8 cellular contexts compared by ENCODE assay signal in genomic region chr12:68332726-68333630, GRCh38. TPM values are rescaled to one million over a fixed set of nuclear protein-coding genes. Genes with fewer than 3 reads are reported as not detected.
DNase-seq lines count a peak whose midpoint lies in the region; ATAC-seq and TF ChIP-seq lines count a peak whose summit lies in the region.

No MANE protein-coding gene starts in this region.

- H3K4me3 ChIP-seq in GM08714 (ENCODE audit: low read length): peak overlapping the region; percentile 81
- peak overlapping the region; percentile 81 for H3K4me3 ChIP-seq in SJCRH30
- H3K4me3 ChIP-seq in esophagus squamous epithelium: peak overlapping the region; percentile 77 to 85 (median 80)
- peak overlapping the region; percentile 83 for H3K4me3 ChIP-seq in psoas muscle

- no peak for TF ChIP-seq POLR2A in esophagus squamous epithelium (IDR thresholded peaks at IDR 0.05)

- TF ChIP-seq CTCF in esophagus squamous epithelium (IDR thresholded peaks at IDR 0.05) (no peak), psoas muscle (IDR thresholded peaks at IDR 0.05) (no peak)

- H3K4me1 ChIP-seq in SJCRH30 (no peaks in the 10 kb centered on the region), esophagus squamous epithelium (peaks cover 4 to 59% (median 12%) of the 10 kb centered on the region in 3 donors), psoas muscle (peaks cover 5% of the 10 kb centered on the region)

- intact Hi-C loops in esophagus squamous epithelium (cut with DNase I): no loop called here
- intact Hi-C loops in psoas muscle (cut with DNase I): no loop called here

- H3K27me3 ChIP-seq in SJCRH30 (no peaks in the 10 kb centered on the region), esophagus squamous epithelium (no peaks in the 10 kb centered on the region), psoas muscle (ENCODE audit: insufficient read depth in 3 of 3, low read length in 2 of 3) (no peaks in the 10 kb centered on the region)

- DNase-seq in SJCRH30 (no peak), esophagus squamous epithelium (lab: John Stamatoyannopoulos, UW) (no peak), psoas muscle (no peak), dermis blood vessel endothelial cell (no peak), HuH-7 (ENCODE audit: low spot score) (no peak), dedifferentiated amniotic fluid mesenchymal stem cell (ENCODE audit: extremely low spot score) (no peak)

- H3K27ac ChIP-seq in SJCRH30: peak overlapping the region; percentile 51
- H3K27ac ChIP-seq in esophagus squamous epithelium: peak overlapping the region; percentile 55 to 87 (median 70)
- peak overlapping the region; percentile 44 for H3K27ac ChIP-seq in psoas muscle

- WGBS in esophagus squamous epithelium, 2 donors: 53 to 54% methylated on average over 18 of the region's 18 CpGs
- 46 to 53% (median 49%) methylated on average over 18 of the region's 18 CpGs for WGBS in psoas muscle, 3 donors

- H3K36me3 ChIP-seq in SJCRH30: no peaks in the 10 kb centered on the region
- peaks cover 0 to 5% (median 0%) of the 10 kb centered on the region in 3 donors for H3K36me3 ChIP-seq in esophagus squamous epithelium
- no peaks in the 10 kb centered on the region for H3K36me3 ChIP-seq in psoas muscle (ENCODE audit: insufficient read depth in 1 of 2, low read depth in 1 of 2)

- no peak for ATAC-seq in psoas muscle
- ATAC-seq in HG02973 (IDR thresholded peaks at IDR 0.05; ENCODE audit: unreplicated experiment): no peak

- H3K9me3 ChIP-seq in SJCRH30 (replicated peaks) (no peaks in the 10 kb centered on the region), esophagus squamous epithelium (no peaks in the 10 kb centered on the region), psoas muscle (no peaks in the 10 kb centered on the region)

RNA-seq across cellular contexts. Expression of gene MDM1, which starts 0.8 kb away (rescaled TPM):
- total RNA-seq in SJCRH30 (2014; rRNA removed; shearing (Covaris generic)): 21.8 and 22.9 TPM in 2 replicates
- total RNA-seq in esophagus squamous epithelium (10 to 100 TPM in 2 of 4 donors, 1 to 10 TPM in 2; 8.0 to 14.1 (median 10.5) TPM), psoas muscle (1 to 10 TPM; 1.7 to 3.5 (median 2.8) TPM), dermis blood vessel endothelial cell (9.7 and 11.1 TPM in 2 replicates)
- polyA plus RNA-seq in psoas muscle: 1 to 10 TPM; 3.6 to 9.8 (median 3.6) TPM
